In the genomic region with DNA sequence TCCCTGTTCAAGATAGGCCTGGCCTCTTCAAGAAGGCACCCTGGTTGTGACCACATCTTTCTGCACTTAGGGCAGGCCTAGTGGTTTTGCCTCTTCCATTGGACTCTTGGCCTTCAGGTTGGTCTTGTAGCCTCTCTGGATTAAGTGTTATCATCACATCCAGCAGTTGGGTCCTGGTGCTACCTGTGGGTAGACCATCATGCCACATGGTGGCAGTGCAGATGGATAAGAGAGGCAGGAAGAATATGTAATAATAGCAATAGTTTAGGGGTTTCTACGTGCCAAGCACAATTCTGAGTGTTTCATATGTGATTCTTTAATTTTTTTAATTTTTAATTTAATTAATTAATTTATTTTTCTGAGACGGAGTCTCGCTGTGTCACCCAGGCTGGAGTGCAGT, we compare ENCODE assay signal across 8 cellular contexts. TPM values are rescaled to one million over a fixed set of nuclear protein-coding genes. Genes with fewer than 3 reads are reported as not detected.
DNase-seq lines count a peak whose midpoint lies in the region; TF ChIP-seq lines count a peak whose summit lies in the region.

No MANE protein-coding gene starts in this region.

- intact Hi-C loops in testis (cut with DNase I; ENCODE audit: low total_unique reads), result no loop called here
- intact Hi-C loops in esophagus muscularis mucosa (cut with DNase I), result no loop called here

- H3K23ac ChIP-seq in neuronal stem cell (ENCODE audit: low read depth, low read length, poor library complexity), result no peak overlapping the region

- H4K8ac ChIP-seq in neuronal stem cell (ENCODE audit: low read depth, low read length), result no peak overlapping the region

- H3K9me3 ChIP-seq in testis (no peaks in the 10 kb centered on the region), neuronal stem cell (replicated peaks in 1 of 2; ENCODE audit: control insufficient read depth in 2 of 2, insufficient read depth in 1 of 2, low read depth in 1 of 2, low read length in 2 of 2) (peaks cover 0 to 6% of the 10 kb centered on the region in 2 donors), esophagus muscularis mucosa (no peaks in the 10 kb centered on the region)

- no peak overlapping the region for H2AFZ ChIP-seq in neuronal stem cell (ENCODE audit: low read length)

- no peak overlapping the region for H4K91ac ChIP-seq in neuronal stem cell (ENCODE audit: low read depth, low read length, poor library complexity)

- no peak overlapping the region for H3K14ac ChIP-seq in neuronal stem cell (ENCODE audit: low read length)

- H3K27ac ChIP-seq in testis, result no peak overlapping the region
- no peak overlapping the region for H3K27ac ChIP-seq in neuronal stem cell (replicated peaks; ENCODE audit: low read length)
- H3K27ac ChIP-seq in esophagus muscularis mucosa (replicated peaks in 1 of 4), result no peak overlapping the region

- no peaks in the 10 kb centered on the region for H3K36me3 ChIP-seq in testis (ENCODE audit: low read depth, missing control alignments)
- no peaks in the 10 kb centered on the region for H3K36me3 ChIP-seq in neuronal stem cell (replicated peaks in 1 of 2; ENCODE audit: control insufficient read depth in 2 of 2, insufficient read depth in 2 of 2, low read length in 2 of 2)
- no peaks in the 10 kb centered on the region for H3K36me3 ChIP-seq in esophagus muscularis mucosa

- no peak for TF ChIP-seq POLR2A in testis (IDR thresholded peaks at IDR 0.05)
- no peak for TF ChIP-seq POLR2A in esophagus muscularis mucosa (IDR thresholded peaks at IDR 0.05; ENCODE audit: low read depth)

- H3K27me3 ChIP-seq in testis, result no peaks in the 10 kb centered on the region
- no peaks in the 10 kb centered on the region for H3K27me3 ChIP-seq in neuronal stem cell (ENCODE audit: control insufficient read depth in 3 of 3, insufficient read depth in 3 of 3, low read depth in 1 of 3, low read length in 3 of 3)
- H3K27me3 ChIP-seq in esophagus muscularis mucosa, result no peaks in the 10 kb centered on the region

- 86 to 91% methylated on average over 3 of the region's 3 CpGs for WGBS in testis, 2 donors
- no CpG with 5 or more reads among the region's 3 CpGs for WGBS in neuronal stem cell (ENCODE audit: extremely low coverage in 2 of 2, insufficient read length in 2 of 2, insufficient replicate concordance in 1 of 2), 2 donors
- WGBS in esophagus muscularis mucosa, result 87% methylated on average over 3 of the region's 3 CpGs

- H2BK15ac ChIP-seq in neuronal stem cell (ENCODE audit: low read length), result no peak overlapping the region

- peak; percentile 27; the same call in 1 of the 2 replicates for TF ChIP-seq CTCF in GM12874 (IDR thresholded peaks at IDR 0.05; ENCODE audit: insufficient read depth, low read depth, low read length)
- TF ChIP-seq CTCF in testis (IDR thresholded peaks at IDR 0.05), result no peak
- peak in 1 of 3 experiments; percentile 16 for TF ChIP-seq CTCF in esophagus muscularis mucosa (IDR thresholded peaks at IDR 0.05)

- H3K4me3 ChIP-seq in testis (no peak overlapping the region), neuronal stem cell (ENCODE audit: low read length in 2 of 2) (no peak overlapping the region), esophagus muscularis mucosa (no peak overlapping the region)

- H3K4ac ChIP-seq in neuronal stem cell (ENCODE audit: low read length), result no peak overlapping the region

- H2AK5ac ChIP-seq in neuronal stem cell (ENCODE audit: low read depth, low read length), result no peak overlapping the region

- H2BK12ac ChIP-seq in neuronal stem cell (ENCODE audit: low read length), result no peak overlapping the region

- no peaks in the 10 kb centered on the region for H3K4me1 ChIP-seq in testis
- H3K4me1 ChIP-seq in neuronal stem cell (ENCODE audit: control insufficient read depth in 2 of 2, insufficient read depth in 1 of 2, low read depth in 1 of 2, low read length in 2 of 2), result no peaks in the 10 kb centered on the region
- H3K4me1 ChIP-seq in esophagus muscularis mucosa, result no peaks in the 10 kb centered on the region

- DNase-seq in AG20443 (ENCODE audit: low spot score) (peak; percentile 11), NCI-H1092 (lab: John Stamatoyannopoulos, UW) (peak; percentile 21), testis (peak; percentile 16), 8988T (no peak), neuronal stem cell (ENCODE audit: low spot score) (no peak), esophagus muscularis mucosa (ENCODE audit: extremely low spot score) (no peak)
- peak; percentile 12 for DNase-seq in effector CD4-positive, alpha-beta T cell

- no peak overlapping the region for H3K9ac ChIP-seq in neuronal stem cell (ENCODE audit: low read depth, low read length, poor library complexity)

- H2BK5ac ChIP-seq in neuronal stem cell (ENCODE audit: low read length), result no peak overlapping the region

- no peak for TF ChIP-seq EP300 in esophagus muscularis mucosa (IDR thresholded peaks at IDR 0.05)

- no peaks in the 10 kb centered on the region for H3K79me1 ChIP-seq in neuronal stem cell (ENCODE audit: low read depth, low read length)

- H3K4me2 ChIP-seq in neuronal stem cell (ENCODE audit: insufficient read depth, low read length, poor library complexity, severe bottlenecking), result no peak overlapping the region

- no peak overlapping the region for H2BK120ac ChIP-seq in neuronal stem cell (ENCODE audit: low read depth, low read length)

- H3K18ac ChIP-seq in neuronal stem cell (ENCODE audit: low read length), result no peak overlapping the region

RNA-seq across cellular contexts. Expression of gene SNRPB2, which starts 28.5 kb away (rescaled TPM):
- total RNA-seq in testis (10 to 100 TPM; 32.8 to 35.3 TPM), esophagus muscularis mucosa (10 to 100 TPM; 22.0 to 49.4 (median 30.5) TPM)
- 47.9 TPM for polyA plus RNA-seq in testis (ENCODE audit: insufficient read depth, low read depth, low replicate concordance)
- polyA plus RNA-seq in neuronal stem cell (2013, experiment 1 of 2), result 149 TPM
- polyA plus RNA-seq in neuronal stem cell (2013, experiment 2 of 2), result 153 TPM

RNA-seq across cellular contexts. Expression of gene OTOR, which starts 46.9 kb away (rescaled TPM):
- not detected for total RNA-seq in testis
- polyA plus RNA-seq in testis (ENCODE audit: insufficient read depth, low read depth, low replicate concordance), result not detected
- 0.04 TPM for polyA plus RNA-seq in neuronal stem cell (2013, experiment 1 of 2)
- polyA plus RNA-seq in neuronal stem cell (2013, experiment 2 of 2), result not detected
- total RNA-seq in esophagus muscularis mucosa, result not detected

Comparison
In these comparisons a context has a peak if more than half of its experiments do, and no peak if none do; other contexts are left out.
1. DNase-seq: peak in AG20443 (single experiment), NCI-H1092 (single experiment), effector CD4-positive, alpha-beta T cell (single experiment) and testis (single experiment); none in 8988T (single experiment), neuronal stem cell (single experiment) and esophagus muscularis mucosa (single experiment).